Comparison of ENCODE assay signal across 28 cellular contexts in the genomic region with DNA sequence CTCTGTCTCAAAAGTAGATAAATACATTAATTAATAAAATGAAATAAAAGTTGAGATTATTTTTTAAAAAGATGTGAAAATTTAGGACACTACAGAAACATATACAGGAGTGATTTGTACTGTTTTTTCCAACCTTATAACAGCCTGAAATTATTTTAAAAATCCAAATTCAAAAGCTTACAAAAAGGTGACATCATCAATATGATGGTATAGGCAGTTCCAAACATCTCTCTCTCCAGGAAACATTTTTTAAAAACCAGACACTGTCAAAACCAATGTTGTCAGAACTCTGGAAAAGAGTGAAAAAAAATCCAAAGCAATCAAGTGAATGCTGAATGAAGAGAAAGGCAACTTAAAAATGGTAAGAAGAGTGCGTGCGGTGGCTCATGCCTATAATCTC.
"Had no signal": no experiment of that assay in that cellular context is flagged by ENCODE, and none has a peak within 500 bp of the region (broad histone marks: within the 10 kb centered on the region; RNA-seq: fewer than 3 reads in every experiment).

No MANE protein-coding gene starts in this region.

- H3K4me1 ChIP-seq: neural progenitor cell, parathyroid adenoma, psoas muscle, tibial nerve, upper lobe of right lung, uterus had no signal

- H3K4me1 Mint-ChIP-seq: natural killer cell; nephron; neural progenitor cell; stimulated activated effector memory CD8-positive, alpha-beta T cell treated with anti-CD3 and anti-CD28 coated beads, Interleukin-12 subunit alpha, Interleukin-12 subunit beta, amount 100 ng/mL, for 72 hours had no signal

- H3K27me3 Mint-ChIP-seq: stimulated activated naive B cell treated with anti-CD40 and anti-IgM and Interleukin-4, amounts not matched to agents 10 μg/mL and 1 μg/mL and 100 μg/mL, for 72 hours had no signal

- H3K27ac ChIP-seq: neural progenitor cell, ovary, parathyroid adenoma, psoas muscle, sigmoid colon, stomach, thoracic aorta, thyroid gland, tibial nerve, upper lobe of right lung, uterus had no signal

- H3K9me3 ChIP-seq: ovary, sigmoid colon, thyroid gland, uterus had no signal

- H2AFZ ChIP-seq: parathyroid adenoma had no signal

- H3K36me3 ChIP-seq: neural progenitor cell, ovary, sigmoid colon, stomach, thoracic aorta, thyroid gland, tibial nerve, upper lobe of right lung, uterus had no signal

- H3K27me3 ChIP-seq: neural progenitor cell, ovary, sigmoid colon, stomach, thyroid gland, tibial nerve, upper lobe of right lung, uterus had no signal

- H3K36me3 Mint-ChIP-seq: neural progenitor cell; stimulated activated effector memory CD8-positive, alpha-beta T cell treated with anti-CD3 and anti-CD28 coated beads, Interleukin-12 subunit alpha, Interleukin-12 subunit beta, amount 100 ng/mL, for 72 hours had no signal

- DNase-seq: naive thymus-derived CD4-positive, alpha-beta T cell; natural killer cell; occipital lobe; ovary; posterior cingulate gyrus; psoas muscle; right cardiac atrium; sigmoid colon; small intestine; stimulated activated CD4-positive, alpha-beta T cell treated with anti-CD3 and anti-CD28 coated beads, Interleukin-15, amount 100 ng/mL, for 24 hours; stimulated activated CD4-positive, alpha-beta T cell treated with anti-CD3 and anti-CD28 coated beads, Interleukin-2, amount 100 ng/mL, for 24 hours; stimulated activated CD4-positive, alpha-beta T cell treated with anti-CD3 and anti-CD28 coated beads, Interleukin-2, amount 100 ng/mL, for 48 hours; stimulated activated CD4-positive, alpha-beta T cell treated with anti-CD3 and anti-CD28 coated beads, Interleukin-4, amount 100 ng/mL, for 24 hours; stimulated activated naive B cell treated with anti-CD40 and anti-IgM and Interleukin-4, amounts not matched to agents 10 μg/mL and 1 μg/mL and 100 μg/mL, for 72 hours; stimulated activated naive CD4-positive, alpha-beta T cell treated with Interleukin-2 at 50 U/mL for 16 hours; stomach; thyroid gland; trophoblast cell; upper lobe of right lung; uterus had no signal

- H3K4me2 ChIP-seq: neural progenitor cell had no signal

- H3K79me2 ChIP-seq: parathyroid adenoma had no signal

- H3K4me3 Mint-ChIP-seq: naive thymus-derived CD4-positive, alpha-beta T cell; natural killer cell; nephron; neural progenitor cell; stimulated activated effector memory CD8-positive, alpha-beta T cell treated with anti-CD3 and anti-CD28 coated beads, Interleukin-12 subunit alpha, Interleukin-12 subunit beta, amount 100 ng/mL, for 72 hours; stimulated activated naive B cell treated with anti-CD40 and anti-IgM and Interleukin-4, amounts not matched to agents 10 μg/mL and 1 μg/mL and 100 μg/mL, for 72 hours; stimulated activated naive CD8-positive, alpha-beta T cell treated with anti-CD3 and anti-CD28 coated beads, Interleukin-15, Interleukin-2, amounts not matched to agents 100 ng/mL and 50 ng/mL, for 24 hours had no signal

- H3K27ac Mint-ChIP-seq: naive thymus-derived CD4-positive, alpha-beta T cell; natural killer cell; nephron; neural progenitor cell; progenitor cell of endocrine pancreas; stimulated activated effector memory CD8-positive, alpha-beta T cell treated with anti-CD3 and anti-CD28 coated beads, Interleukin-12 subunit alpha, Interleukin-12 subunit beta, amount 100 ng/mL, for 72 hours; stimulated activated naive B cell treated with anti-CD40 and anti-IgM and Interleukin-4, amounts not matched to agents 10 μg/mL and 1 μg/mL and 100 μg/mL, for 72 hours; stimulated activated naive CD8-positive, alpha-beta T cell treated with anti-CD3 and anti-CD28 coated beads, Interleukin-15, Interleukin-2, amounts not matched to agents 100 ng/mL and 50 ng/mL, for 24 hours had no signal

- H3K9ac ChIP-seq: neural progenitor cell, parathyroid adenoma had no signal

- FAIRE-seq: small intestine had no signal

- ATAC-seq: naive thymus-derived CD4-positive, alpha-beta T cell; natural killer cell; psoas muscle; right cardiac atrium; stimulated activated effector memory CD8-positive, alpha-beta T cell treated with anti-CD3 and anti-CD28 coated beads, Interleukin-12 subunit alpha, Interleukin-12 subunit beta, amount 100 ng/mL, for 72 hours; stimulated activated naive B cell treated with anti-CD40 and anti-IgM and Interleukin-4, amounts not matched to agents 10 μg/mL and 1 μg/mL and 100 μg/mL, for 72 hours; upper lobe of right lung had no signal

- H3K4me3 ChIP-seq: neural progenitor cell, ovary, psoas muscle, sigmoid colon, stomach, thoracic aorta, thyroid gland, tibial nerve, upper lobe of right lung, uterus had no signal
